Comparison of ENCODE assay signal across 10 cellular contexts in genomic region chr4:2819244-2820215, GRCh38. TPM values are rescaled to one million over a fixed set of nuclear protein-coding genes. Genes with fewer than 3 reads are reported as not detected.
A peak's percentile ranks its signal among the peaks of the same experiment; 100 is the strongest.
DNase-seq lines count a peak whose midpoint lies in the region; ATAC-seq and TF ChIP-seq lines count a peak whose summit lies in the region.
"Had no signal": no experiment of that assay in that cellular context is flagged by ENCODE, and none has a peak within 500 bp of the region (broad histone marks: within the 10 kb centered on the region; RNA-seq: fewer than 3 reads in every experiment).

No MANE protein-coding gene starts in this region.

- H3K27me3 Mint-ChIP-seq in activated CD4-positive, alpha-beta T cell treated with anti-CD3 and anti-CD28 coated beads, Interleukin-2, amount 10 ng/mL, durations not matched to agents 7 days and 5 days: no peaks in the 10 kb centered on the region
- H3K27me3 Mint-ChIP-seq in endothelial cell (ENCODE audit: unreplicated experiment) (peaks cover 12% of the 10 kb centered on the region), osteocyte (ENCODE audit: unreplicated experiment) (no peaks in the 10 kb centered on the region)

- peak overlapping the region; percentile 58 for H3K4me3 Mint-ChIP-seq in activated CD4-positive, alpha-beta T cell treated with anti-CD3 and anti-CD28 coated beads, Interleukin-2, amount 10 ng/mL, durations not matched to agents 7 days and 5 days
- H3K4me3 Mint-ChIP-seq in endothelial cell (ENCODE audit: unreplicated experiment) (peak overlapping the region; percentile 81), osteocyte (ENCODE audit: unreplicated experiment) (peak overlapping the region; percentile 68)

- H3K27ac Mint-ChIP-seq in activated CD4-positive, alpha-beta T cell treated with anti-CD3 and anti-CD28 coated beads, Interleukin-2, amount 10 ng/mL, durations not matched to agents 7 days and 5 days: peak overlapping the region; percentile 64
- H3K27ac Mint-ChIP-seq in endothelial cell (ENCODE audit: unreplicated experiment): peak overlapping the region; percentile 48
- peak overlapping the region; percentile 45 for H3K27ac Mint-ChIP-seq in osteocyte (ENCODE audit: unreplicated experiment)

- H3K9me3 Mint-ChIP-seq in activated CD4-positive, alpha-beta T cell treated with anti-CD3 and anti-CD28 coated beads, Interleukin-2, amount 10 ng/mL, durations not matched to agents 7 days and 5 days: no peaks in the 10 kb centered on the region
- H3K9me3 Mint-ChIP-seq in endothelial cell (ENCODE audit: unreplicated experiment) (no peaks in the 10 kb centered on the region), osteocyte (ENCODE audit: unreplicated experiment) (peaks cover 6% of the 10 kb centered on the region)

- no peak for DNase-seq in activated CD4-positive, alpha-beta T cell treated with anti-CD3 and anti-CD28 coated beads, Interleukin-2, amount 10 ng/mL, durations not matched to agents 7 days and 5 days
- no peak for DNase-seq in activated CD4-positive, alpha-beta T cell treated with anti-CD3 and anti-CD28 coated beads, Interleukin-2, amount 50 U/mL, for 48 hours
- no peak for DNase-seq in RWPE1 (ENCODE audit: low spot score)
- no peak for DNase-seq in endothelial cell (ENCODE audit: low spot score)
- no peak for DNase-seq in osteocyte (ENCODE audit: extremely low spot score, unreplicated experiment)
- DNase-seq in iPS-NIHi7 (ENCODE audit: extremely low spot score): no peak
- DNase-seq: amygdala; stimulated activated CD4-positive, alpha-beta T cell treated with anti-CD3 and anti-CD28 coated beads, Interleukin-2, amount 100 ng/mL, for 48 hours had no signal

- peak overlapping the region; percentile 72 for H3K27ac ChIP-seq in RWPE1

- CTCF ChIA-PET in activated CD4-positive, alpha-beta T cell treated with anti-CD3 and anti-CD28 coated beads, Interleukin-2, amount 10 ng/mL, durations not matched to agents 7 days and 5 days (lab: Charles Lee): interaction anchor here (0.6 to 2.5 kb wide), 7 partner anchors 16 to 284 kb away, joined by 3 to 6 read pairs (median 5); no protein-coding TSS in a partner anchor
- CTCF ChIA-PET in RWPE1 (lab: Yijun Ruan, JAX): interaction anchor here (0.6 kb wide), 1 partner anchor 9 kb away, joined by 6 read pairs; no protein-coding TSS in a partner anchor

- POLR2A ChIA-PET in activated CD4-positive, alpha-beta T cell treated with anti-CD3 and anti-CD28 coated beads, Interleukin-2, amount 10 ng/mL, durations not matched to agents 7 days and 5 days (lab: Charles Lee): no interaction called here
- POLR2A ChIA-PET in RWPE1 (lab: Yijun Ruan, JAX; ENCODE audit: low non-redundant PET): no interaction called here

- ATAC-seq in GM21723 (IDR thresholded peaks at IDR 0.05; ENCODE audit: unreplicated experiment) (no peak), GM21390 (IDR thresholded peaks at IDR 0.05; ENCODE audit: unreplicated experiment) (no peak)

- H3K4me1 Mint-ChIP-seq in activated CD4-positive, alpha-beta T cell treated with anti-CD3 and anti-CD28 coated beads, Interleukin-2, amount 10 ng/mL, durations not matched to agents 7 days and 5 days: peaks cover 42% of the 10 kb centered on the region
- H3K4me1 Mint-ChIP-seq in endothelial cell (ENCODE audit: unreplicated experiment) (peaks cover 33% of the 10 kb centered on the region), osteocyte (ENCODE audit: unreplicated experiment) (peaks cover 23% of the 10 kb centered on the region)

- peaks cover 43% of the 10 kb centered on the region for H3K36me3 Mint-ChIP-seq in activated CD4-positive, alpha-beta T cell treated with anti-CD3 and anti-CD28 coated beads, Interleukin-2, amount 10 ng/mL, durations not matched to agents 7 days and 5 days (ENCODE audit: low read depth)
- H3K36me3 Mint-ChIP-seq in endothelial cell (ENCODE audit: low read depth, unreplicated experiment) (peaks cover 20% of the 10 kb centered on the region), osteocyte (ENCODE audit: unreplicated experiment) (peaks cover 28% of the 10 kb centered on the region)

- TF ChIP-seq CTCF in RWPE1 (conservative IDR thresholded peaks at IDR 0.05; ENCODE audit: low read depth): no peak
- no peak for TF ChIP-seq CTCF in endothelial cell (IDR thresholded peaks at IDR 0.05; ENCODE audit: unreplicated experiment)
- no peak for TF ChIP-seq CTCF in osteocyte (IDR thresholded peaks at IDR 0.05)

RNA-seq across cellular contexts. Expression of gene ADD1, which starts 24.1 kb away (rescaled TPM):
- 100 to 1,000 TPM; 264 to 266 TPM for total RNA-seq in activated CD4-positive, alpha-beta T cell treated with anti-CD3 and anti-CD28 coated beads, Interleukin-2, amount 10 ng/mL, durations not matched to agents 7 days and 5 days
- total RNA-seq in endothelial cell (ENCODE audit: unreplicated experiment) (337 TPM), osteocyte (273 and 274 TPM in 2 replicates)

RNA-seq across cellular contexts. Expression of gene SH3BP2, which starts 26.6 kb away (rescaled TPM):
- total RNA-seq in activated CD4-positive, alpha-beta T cell treated with anti-CD3 and anti-CD28 coated beads, Interleukin-2, amount 10 ng/mL, durations not matched to agents 7 days and 5 days: 10 to 100 TPM; 69.3 to 78.2 TPM
- 150 TPM for total RNA-seq in endothelial cell (ENCODE audit: unreplicated experiment)
- total RNA-seq in osteocyte: 105 and 110 TPM in 2 replicates
